ENCODE assay signal across 24 cellular contexts in the genomic region with DNA sequence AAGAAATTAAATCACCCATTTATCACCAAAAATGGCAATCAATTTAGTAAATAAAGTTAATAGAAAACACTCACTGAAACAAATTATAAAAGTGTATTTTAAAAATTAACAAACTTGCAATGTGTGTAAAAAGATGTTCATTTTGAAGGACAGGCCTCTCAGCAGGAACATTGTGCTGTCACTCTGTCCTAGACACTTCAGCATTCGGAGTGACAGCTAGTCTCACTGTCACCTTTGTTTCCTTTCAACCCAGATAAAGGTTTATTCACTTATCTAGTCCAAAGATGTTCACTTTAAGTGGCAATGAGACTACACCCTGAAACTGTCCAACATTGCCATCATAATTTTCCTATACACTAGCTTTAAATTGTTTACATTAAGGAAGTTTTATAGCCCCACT.
"Had no signal": no experiment of that assay in that cellular context is flagged by ENCODE, and none has a peak within 500 bp of the region (broad histone marks: within the 10 kb centered on the region; RNA-seq: fewer than 3 reads in every experiment).

No MANE protein-coding gene starts in this region.

- H3K27ac ChIP-seq: stomach, suprapubic skin, testis, thoracic aorta, thyroid gland, tibial artery, tibial nerve, transverse colon, upper lobe of left lung, upper lobe of right lung, uterus, vagina had no signal

- H3K4me3 ChIP-seq: stomach, suprapubic skin, testis, thoracic aorta, thyroid gland, tibial artery, tibial nerve, transverse colon, upper lobe of left lung, upper lobe of right lung, uterus, vagina had no signal

- H3K9me3 ChIP-seq: suprapubic skin, testis, thoracic aorta, thyroid gland, tibial artery, tibial nerve, transverse colon, upper lobe of left lung, upper lobe of right lung, uterus, vagina had no signal

- DNase-seq: stimulated activated CD4-positive, alpha-beta T cell treated with anti-CD3 and anti-CD28 coated beads, Interleukin-2, amount 100 ng/mL, for 48 hours; stimulated activated CD4-positive, alpha-beta T cell treated with anti-CD3 and anti-CD28 coated beads, Interleukin-4, amount 100 ng/mL, for 1 hour; stimulated activated CD4-positive, alpha-beta T cell treated with anti-CD3 and anti-CD28 coated beads, Interleukin-4, amount 100 ng/mL, for 24 hours; stimulated activated CD4-positive, alpha-beta T cell treated with anti-CD3 and anti-CD28 coated beads, Interleukin-4, amount 100 ng/mL, for 4 hours; stimulated activated CD8-positive, alpha-beta memory T cell treated with anti-CD3 and anti-CD28 coated beads, Interleukin-4, amount 100 ng/mL, for 48 hours; stimulated activated naive B cell treated with anti-CD40 and anti-IgM and Interleukin-4, amounts not matched to agents 10 μg/mL and 1 μg/mL and 100 μg/mL, for 72 hours; stimulated activated naive CD4-positive, alpha-beta T cell; stimulated activated naive CD4-positive, alpha-beta T cell treated with Interleukin-2 at 50 U/mL for 16 hours; stimulated activated naive CD8-positive, alpha-beta T cell treated with anti-CD3 and anti-CD28 coated beads, Interleukin-15, amount 100 ng/mL, for 72 hours; stimulated activated naive CD8-positive, alpha-beta T cell treated with anti-CD3 and anti-CD28 coated beads, Interleukin-15, Interleukin-2, amounts not matched to agents 100 U/mL and 50 U/mL, for 24 hours; stomach; substantia nigra; testis; thyroid gland; tibial artery; transverse colon; trophoblast cell; upper lobe of left lung; upper lobe of right lung; uterus had no signal

- H3K4me1 ChIP-seq: stomach, suprapubic skin, thyroid gland, transverse colon, upper lobe of left lung, upper lobe of right lung, uterus had no signal

- H3K27me3 ChIP-seq: stomach, suprapubic skin, testis, thyroid gland, tibial artery, tibial nerve, transverse colon, upper lobe of left lung, upper lobe of right lung, uterus, vagina had no signal

- H3K36me3 ChIP-seq: stomach, suprapubic skin, thoracic aorta, thyroid gland, tibial artery, tibial nerve, transverse colon, upper lobe of left lung, upper lobe of right lung, uterus, vagina had no signal
